In the genomic region with DNA sequence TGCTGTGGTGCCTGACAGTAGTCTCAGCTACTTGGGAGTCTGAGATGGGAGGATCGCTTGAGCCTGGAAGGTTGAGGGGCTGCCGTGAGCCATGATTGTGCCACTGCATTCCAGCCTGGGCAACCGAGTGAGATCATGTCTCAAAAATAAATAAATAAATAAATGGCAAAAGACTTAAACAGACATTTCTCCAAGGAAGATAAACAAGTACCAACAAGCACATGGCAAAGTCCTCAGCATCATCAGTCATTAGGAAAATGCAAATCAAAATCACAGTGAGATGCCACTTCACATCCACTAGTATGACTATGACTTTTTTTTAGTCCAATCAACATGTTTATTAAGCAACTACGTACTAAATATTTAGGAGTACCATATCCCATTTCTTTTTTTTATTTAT, we compare ENCODE assay signal across 21 cellular contexts. TPM values are rescaled to one million over a fixed set of nuclear protein-coding genes. Genes with fewer than 3 reads are reported as not detected.
A peak's percentile ranks its signal among the peaks of the same experiment; 100 is the strongest.
DNase-seq lines count a peak whose midpoint lies in the region; ATAC-seq and TF ChIP-seq lines count a peak whose summit lies in the region.
"Had no signal": no experiment of that assay in that cellular context is flagged by ENCODE, and none has a peak within 500 bp of the region (broad histone marks: within the 10 kb centered on the region; RNA-seq: fewer than 3 reads in every experiment).

No MANE protein-coding gene starts in this region.

- no peaks in the 10 kb centered on the region for H3K27me3 ChIP-seq in foreskin keratinocyte
- H3K27me3 ChIP-seq: BLaER1 had no signal

- in situ Hi-C loops in Caki2 (cut with HindIII; ENCODE audit: low pct_unique_long_range_greater_than_20kb, low sequenced_read_pairs), result no loop called here

- H3K27ac ChIP-seq in foreskin keratinocyte, result peak overlapping the region; percentile 18
- H3K27ac ChIP-seq: BLaER1, HL-60 had no signal

- peaks cover 10% of the 10 kb centered on the region for H3K4me1 ChIP-seq in foreskin keratinocyte
- H3K4me1 ChIP-seq: HAP-1 had no signal

- DNase-seq in Caki2 (ENCODE audit: low read depth) (peak; percentile 25), HT-29 (ENCODE audit: low spot score) (peak; percentile 22), dedifferentiated amniotic fluid mesenchymal stem cell (ENCODE audit: extremely low spot score) (peak; percentile 11), foreskin keratinocyte (peak; percentile 54 to 73), NCI-H1436 treated with DMSO at 0.1 percent for 48 hours (lab: John Stamatoyannopoulos, UW) (no peak), C1 segment of cervical spinal cord (lab: John Stamatoyannopoulos, UW) (no peak)
- DNase-seq: 8988T; CD8-positive, alpha-beta T cell; DMS79; GDM1; HFFc6; IMR-90 had no signal

- ATAC-seq in foreskin keratinocyte (peak; percentile 5), GM21367 (IDR thresholded peaks at IDR 0.05; ENCODE audit: unreplicated experiment) (no peak)
- ATAC-seq: CD8-positive, alpha-beta T cell; K562 had no signal

- TF ChIP-seq CTCF in foreskin keratinocyte (conservative IDR thresholded peaks at IDR 0.05), result no peak

RNA-seq across cellular contexts. Expression of a gene that starts 21.3 kb away (rescaled TPM):
- 1.1 and 2.3 TPM in 2 replicates for total RNA-seq in Caki2 (2014; rRNA removed; shearing (Covaris generic); ENCODE audit: low replicate concordance)
- total RNA-seq in HT-29 (2014; rRNA removed; shearing (Covaris generic)), result 0.13 and 0.69 TPM in 2 replicates
- 0.20 TPM in 1 of 2 replicates, not detected in the other for total RNA-seq in foreskin keratinocyte
- polyA plus RNA-seq in foreskin keratinocyte, result 0.06 and 0.16 TPM in 2 replicates
- total RNA-seq: A673, Daoy, H4, HFFc6, IMR-90, K562 had no signal
- polyA plus RNA-seq: AG04450, IMR-90, K562 had no signal

RNA-seq across cellular contexts. Expression of a gene that starts 43.4 kb away (rescaled TPM):
- total RNA-seq in Caki2 (2014; rRNA removed; shearing (Covaris generic); ENCODE audit: low replicate concordance), result 0.09 and 0.24 TPM in 2 replicates
- 0.05 TPM in 1 of 2 replicates, not detected in the other for total RNA-seq in HT-29 (2014; rRNA removed; shearing (Covaris generic))
- total RNA-seq in foreskin keratinocyte, result 1.3 and 2.6 TPM in 2 replicates
- polyA plus RNA-seq in foreskin keratinocyte, result 1.1 and 2.3 TPM in 2 replicates
- total RNA-seq: A673; CD8-positive, alpha-beta T cell; K562 had no signal
- polyA plus RNA-seq: AG04450 had no signal

Comparison
In these comparisons a context has a peak if more than half of its experiments do, and no peak if none do; other contexts are left out.
1. DNase-seq: peak in Caki2 (single experiment), HT-29 (single experiment), dedifferentiated amniotic fluid mesenchymal stem cell (single experiment) and foreskin keratinocyte (2 of 2); none in NCI-H1436 treated with DMSO at 0.1 percent for 48 hours (single experiment) and C1 segment of cervical spinal cord (0 of 14).